ENCODE assay signal across 1 cellular context in genomic region chr16:15476971-15477370, GRCh38. TPM values are rescaled to one million over a fixed set of nuclear protein-coding genes. Genes with fewer than 3 reads are reported as not detected.
"Had no signal": no experiment of that assay in that cellular context is flagged by ENCODE, and none has a peak within 500 bp of the region (broad histone marks: within the 10 kb centered on the region; RNA-seq: fewer than 3 reads in every experiment).

No MANE protein-coding gene starts in this region.

RNA-seq across cellular contexts. Expression of gene BMERB1, which starts 42.6 kb away (rescaled TPM):
- total RNA-seq: OCI-LY7 had no signal
